6 cellular contexts compared by ENCODE assay signal in the genomic region with DNA sequence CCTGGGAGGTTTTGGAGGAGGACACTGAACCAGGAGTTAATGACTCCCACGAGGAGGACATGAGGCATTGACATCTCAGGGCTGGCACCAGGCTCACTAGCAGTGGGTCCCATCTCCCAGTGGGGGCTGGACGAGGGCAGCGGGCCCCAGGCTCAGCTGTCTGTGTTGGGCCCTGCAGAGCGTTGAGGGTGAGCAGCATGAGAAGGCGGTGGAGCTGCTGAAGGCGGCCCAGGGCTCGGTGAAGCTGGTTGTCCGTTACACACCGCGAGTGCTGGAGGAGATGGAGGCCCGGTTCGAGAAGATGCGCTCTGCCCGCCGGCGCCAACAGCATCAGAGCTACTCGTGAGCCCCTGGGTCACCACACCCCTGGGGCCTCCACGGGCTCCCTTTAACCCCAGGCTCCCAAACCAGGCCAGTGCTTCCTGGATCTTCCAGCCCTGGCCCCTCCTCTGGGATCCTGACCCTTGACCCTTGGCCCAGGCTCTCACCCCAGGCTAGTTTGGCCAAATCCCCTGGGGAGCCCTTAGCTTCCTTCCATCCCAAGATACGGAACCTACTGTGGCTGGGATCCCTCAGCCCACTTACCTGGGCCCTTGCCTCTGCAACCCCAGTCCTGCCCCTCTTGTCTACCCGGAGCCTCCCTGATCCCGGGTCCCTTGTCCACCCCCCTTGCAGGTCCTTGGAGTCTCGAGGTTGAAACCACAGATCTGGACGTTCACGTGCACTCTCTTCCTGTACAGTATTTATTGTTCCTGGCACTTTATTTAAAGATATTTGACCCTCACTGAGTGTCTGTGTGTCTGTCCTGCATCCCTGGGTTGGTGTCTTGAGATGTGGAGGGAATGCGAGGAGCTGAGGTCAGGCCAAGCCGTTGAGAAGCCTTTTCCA. TPM values are rescaled to one million over a fixed set of nuclear protein-coding genes. Genes with fewer than 3 reads are reported as not detected.
A peak's percentile ranks its signal among the peaks of the same experiment; 100 is the strongest.
DNase-seq lines count a peak whose midpoint lies in the region; ATAC-seq and TF ChIP-seq lines count a peak whose summit lies in the region.

No MANE protein-coding gene starts in this region.

- H3K9ac ChIP-seq in DND-41 (ENCODE audit: low read depth, low read length) (peak overlapping the region; percentile 84), mucosa of rectum (ENCODE audit: low read depth in 1 of 2, low read length in 2 of 2) (peak overlapping the region; percentile 90 to 98)

- no peak for TF ChIP-seq CTCF in DND-41 (IDR thresholded peaks at IDR 0.05; ENCODE audit: borderline replicate concordance, extremely low read depth, low read length, poor library complexity, severe bottlenecking)
- no peak for TF ChIP-seq CTCF in adrenal gland (IDR thresholded peaks at IDR 0.05)

- no peaks in the 10 kb centered on the region for H3K9me3 ChIP-seq in DND-41 (ENCODE audit: insufficient read depth, low read length, severe bottlenecking)
- H3K9me3 ChIP-seq in adrenal gland (replicated peaks in 1 of 3) = no peaks in the 10 kb centered on the region
- H3K9me3 ChIP-seq in mucosa of rectum (ENCODE audit: control insufficient read depth in 2 of 2, low read length in 2 of 2) = no peaks in the 10 kb centered on the region

- DNase-seq in DND-41 (no peak), adrenal gland (no peak), NCI-H1092 treated with DMSO at 0.1 percent for 48 hours (lab: John Stamatoyannopoulos, UW) (no peak), kidney tubule cell (ENCODE audit: low spot score) (no peak)

- no peaks in the 10 kb centered on the region for H3K27me3 ChIP-seq in DND-41 (ENCODE audit: insufficient read depth, low read length, poor library complexity)
- H3K27me3 ChIP-seq in adrenal gland = no peaks in the 10 kb centered on the region
- H3K27me3 ChIP-seq in mucosa of rectum (ENCODE audit: control insufficient read depth in 2 of 2, insufficient read depth in 2 of 2, low read length in 2 of 2) = peaks cover 2 to 5% of the 10 kb centered on the region in 2 donors

- WGBS in adrenal gland, 4 donors = 43 to 66% (median 56%) methylated on average over 12 to 26 of the region's 26 CpGs

- H3K4me1 ChIP-seq in DND-41 (ENCODE audit: insufficient read depth, low read length) (peaks cover 61% of the 10 kb centered on the region), adrenal gland (replicated peaks in 1 of 2) (peaks cover 24 to 33% of the 10 kb centered on the region in 2 donors), mucosa of rectum (ENCODE audit: control insufficient read depth in 2 of 2, insufficient read depth in 2 of 2, low read length in 2 of 2) (peaks cover 28 to 29% of the 10 kb centered on the region in 2 donors)

- TF ChIP-seq POLR2A in adrenal gland (IDR thresholded peaks at IDR 0.05) = no peak

- H3K36me3 ChIP-seq in DND-41 (ENCODE audit: insufficient read depth, low read length) (peaks cover 5% of the 10 kb centered on the region), adrenal gland (replicated peaks in 1 of 2) (no peaks in the 10 kb centered on the region), mucosa of rectum (ENCODE audit: control insufficient read depth in 2 of 2, insufficient read depth in 2 of 2, low read length in 2 of 2) (no peaks in the 10 kb centered on the region)

- ATAC-seq in DND-41 (ENCODE audit: insufficient read depth, low read depth) (no peak), GM21825 (IDR thresholded peaks at IDR 0.05; ENCODE audit: unreplicated experiment) (no peak)

- peak overlapping the region; percentile 90 for H2AFZ ChIP-seq in DND-41 (ENCODE audit: low read depth, low read length)

- peak overlapping the region; percentile 49 to 89 for H3K4me3 ChIP-seq in DND-41 (ENCODE audit: low read depth in 1 of 2, low read length in 2 of 2)
- H3K4me3 ChIP-seq in adrenal gland = peak overlapping the region in 2 of 4 donors; percentile 44 to 61
- peak overlapping the region; percentile 72 to 80 for H3K4me3 ChIP-seq in mucosa of rectum (ENCODE audit: low read length in 2 of 2)

- intact Hi-C loops in adrenal gland (cut with DNase I) = no loop called here

- peaks cover 22% of the 10 kb centered on the region for H3K79me2 ChIP-seq in DND-41 (ENCODE audit: insufficient read depth, low read length)

- H3K27ac ChIP-seq in DND-41 (ENCODE audit: low read length) (peak overlapping the region; percentile 93), adrenal gland (peak overlapping the region; percentile 87 to 98 (median 96)), mucosa of rectum (ENCODE audit: low read depth in 2 of 2, low read length in 2 of 2) (peak overlapping the region; percentile 99)

- peak overlapping the region; percentile 93 for H3K4me2 ChIP-seq in DND-41 (ENCODE audit: insufficient read depth, low read length)

- peaks cover 6% of the 10 kb centered on the region for H4K20me1 ChIP-seq in DND-41 (ENCODE audit: insufficient read depth, low read length)

RNA-seq across cellular contexts. Expression of gene C19orf73, which starts 1.0 kb away (rescaled TPM):
- total RNA-seq in adrenal gland = 1 to 10 TPM in 7 of 8 donors, under 1 TPM in 1; 0.94 to 4.7 (median 1.8) TPM
- 1 to 10 TPM; 1.1 to 8.2 (median 4.5) TPM for polyA plus RNA-seq in adrenal gland

RNA-seq across cellular contexts. Expression of gene PPFIA3, which starts 1.4 kb away (rescaled TPM):
- total RNA-seq in adrenal gland = 10 to 100 TPM in 5 of 8 donors, 1 to 10 TPM in 3; 6.1 to 17.2 (median 14.6) TPM
- 10 to 100 TPM in 2 of 3 donors, 1 to 10 TPM in 1; 2.9 to 60.2 (median 27.3) TPM for polyA plus RNA-seq in adrenal gland

RNA-seq across cellular contexts. Expression of gene LIN7B, which starts 3.8 kb away (rescaled TPM):
- total RNA-seq in adrenal gland = 10 to 100 TPM in 3 of 8 donors, 1 to 10 TPM in 5; 4.9 to 15.3 (median 9.5) TPM
- 10 to 100 TPM in 2 of 3 donors, 1 to 10 TPM in 1; 4.4 to 35.2 (median 32.9) TPM for polyA plus RNA-seq in adrenal gland

RNA-seq across cellular contexts. Expression of gene SNRNP70, which starts 32.7 kb away (rescaled TPM):
- total RNA-seq in adrenal gland = 100 to 1,000 TPM; 109 to 443 (median 233) TPM
- polyA plus RNA-seq in adrenal gland = 1,000 to 10,000 TPM in 1 of 3 donors, 100 to 1,000 TPM in 2; 114 to 1,255 (median 535) TPM

RNA-seq across cellular contexts. Expression of gene HRC, which starts 37.3 kb away (rescaled TPM):
- total RNA-seq in adrenal gland = 1 to 10 TPM in 7 of 8 donors, under 1 TPM in 1; 0.77 to 7.1 (median 2.6) TPM
- 1 to 10 TPM; 2.1 to 2.5 (median 2.4) TPM for polyA plus RNA-seq in adrenal gland
